18 cellular contexts compared by ENCODE assay signal in genomic region chr3:14135581-14135980, GRCh38. TPM values are rescaled to one million over a fixed set of nuclear protein-coding genes. Genes with fewer than 3 reads are reported as not detected.
A peak's percentile ranks its signal among the peaks of the same experiment; 100 is the strongest.
DNase-seq lines count a peak whose midpoint lies in the region; ATAC-seq, FAIRE-seq and TF ChIP-seq lines count a peak whose summit lies in the region.
"Had no signal": no experiment of that assay in that cellular context is flagged by ENCODE, and none has a peak within 500 bp of the region (broad histone marks: within the 10 kb centered on the region; RNA-seq: fewer than 3 reads in every experiment).

No MANE protein-coding gene starts in this region.

- ATAC-seq in Right ventricle myocardium inferior (no peak), gastrocnemius medialis (no peak), GM19467 (IDR thresholded peaks at IDR 0.05; ENCODE audit: unreplicated experiment) (no peak)

- TF ChIP-seq POLR2A in gastrocnemius medialis (IDR thresholded peaks at IDR 0.05) = no peak

- no peak overlapping the region for H3K4me2 ChIP-seq in astrocyte (ENCODE audit: low read length)
- H3K4me2 ChIP-seq: BLaER1 treated with 17β-estradiol and CSF1 and Interleukin-3, amounts not matched to agents 10 nM and 100 nM had no signal

- H4K20me1 ChIP-seq in astrocyte (ENCODE audit: insufficient read depth, low read length) = peaks cover 21% of the 10 kb centered on the region

- DNase-seq in Right ventricle myocardium inferior (ENCODE audit: missing footprints) = peak; percentile 47
- no peak for DNase-seq in right atrium auricular region (ENCODE audit: low spot score)
- DNase-seq in CD4-positive, alpha-beta memory T cell = no peak
- no peak for DNase-seq in astrocyte (ENCODE audit: low read depth)
- DNase-seq in gastrocnemius medialis = no peak
- DNase-seq in HuH-7.5 (ENCODE audit: low spot score) = no peak
- no peak for DNase-seq in NCI-H748 treated with DMSO at 0.1 percent for 48 hours (lab: John Stamatoyannopoulos, UW)
- DNase-seq: ACHN; CD4-positive, CD25-positive, alpha-beta regulatory T cell; DMS153; DMS79 treated with DMSO at 0.1 percent for 48 hours; EL had no signal

- no peak overlapping the region for H3K4me3 ChIP-seq in right atrium auricular region
- no peak overlapping the region for H3K4me3 ChIP-seq in CD4-positive, alpha-beta memory T cell (ENCODE audit: low read length in 2 of 2)
- H3K4me3 ChIP-seq in astrocyte (ENCODE audit: insufficient read depth, low read depth, low read length) = no peak overlapping the region
- H3K4me3 ChIP-seq in gastrocnemius medialis = no peak overlapping the region
- H3K4me3 ChIP-seq: BLaER1 treated with 17β-estradiol and CSF1 and Interleukin-3, amounts not matched to agents 10 nM and 100 nM; HAP-1 had no signal

- in situ Hi-C loops in gastrocnemius medialis (cut with MboI; ENCODE audit: low sequenced_read_pairs in 4 of 4) = loop anchor here in 1 of 4 donors (25.0 kb wide), 1 partner anchor 927 kb away; the partner anchor contains the start of gene MRPS25

- H3K4me1 ChIP-seq in right atrium auricular region (peaks cover 0 to 27% of the 10 kb centered on the region in 2 donors), astrocyte (ENCODE audit: insufficient read depth, low read length) (no peaks in the 10 kb centered on the region), gastrocnemius medialis (peaks cover 19 to 31% of the 10 kb centered on the region in 2 donors)
- peaks cover 10% of the 10 kb centered on the region for H3K4me1 ChIP-seq in CD4-positive, alpha-beta memory T cell (ENCODE audit: insufficient read depth, low read length)
- H3K4me1 ChIP-seq: HAP-1 had no signal

- H3K36me3 Mint-ChIP-seq in CD4-positive, alpha-beta memory T cell = peaks cover 44 to 82% of the 10 kb centered on the region in 2 donors
- H3K36me3 Mint-ChIP-seq in astrocyte (ENCODE audit: low read depth, unreplicated experiment) = peaks cover 47% of the 10 kb centered on the region

- no peak for FAIRE-seq in astrocyte (lab: Jason Lieb, UNC)
- FAIRE-seq: G401.6, GM12891, H1 had no signal

- no peak overlapping the region for H3K9ac ChIP-seq in astrocyte (ENCODE audit: low read length)
- H3K9ac ChIP-seq: BLaER1 treated with 17β-estradiol and CSF1 and Interleukin-3, amounts not matched to agents 10 nM and 100 nM had no signal

- H3K9me3 Mint-ChIP-seq in CD4-positive, alpha-beta memory T cell = no peaks in the 10 kb centered on the region
- H3K9me3 Mint-ChIP-seq in astrocyte (ENCODE audit: unreplicated experiment) = no peaks in the 10 kb centered on the region
- H3K9me3 Mint-ChIP-seq: CD4-positive, CD25-positive, alpha-beta regulatory T cell had no signal

- H3K27ac Mint-ChIP-seq in CD4-positive, alpha-beta memory T cell = peak overlapping the region in 6 of 7 donors; percentile 13 to 77 (median 38)
- H3K27ac Mint-ChIP-seq in astrocyte (ENCODE audit: unreplicated experiment) = peak overlapping the region; percentile 31

- peaks cover 3% of the 10 kb centered on the region for H3K79me2 ChIP-seq in astrocyte (ENCODE audit: insufficient read depth, low read length)

- H3K27me3 Mint-ChIP-seq in CD4-positive, alpha-beta memory T cell = no peaks in the 10 kb centered on the region
- H3K27me3 Mint-ChIP-seq in astrocyte (ENCODE audit: low read depth, unreplicated experiment) = no peaks in the 10 kb centered on the region
- H3K27me3 Mint-ChIP-seq: CD4-positive, CD25-positive, alpha-beta regulatory T cell had no signal

- H3K27me3 ChIP-seq in right atrium auricular region (no peaks in the 10 kb centered on the region), astrocyte (ENCODE audit: insufficient read depth, low read length) (no peaks in the 10 kb centered on the region), gastrocnemius medialis (no peaks in the 10 kb centered on the region)
- H3K27me3 ChIP-seq in CD4-positive, alpha-beta memory T cell (ENCODE audit: insufficient read depth, low read length) = no peaks in the 10 kb centered on the region
- H3K27me3 ChIP-seq: BLaER1 treated with 17β-estradiol and CSF1 and Interleukin-3, amounts not matched to agents 10 nM and 100 nM had no signal

- H3K27ac ChIP-seq in right atrium auricular region = no peak overlapping the region
- no peak overlapping the region for H3K27ac ChIP-seq in CD4-positive, alpha-beta memory T cell (ENCODE audit: low read depth, low read length)
- H3K27ac ChIP-seq in astrocyte (ENCODE audit: low read depth, low read length) = no peak overlapping the region
- H3K27ac ChIP-seq in gastrocnemius medialis = peak overlapping the region; percentile 89 to 97 (median 93)
- H3K27ac ChIP-seq: BLaER1 treated with 17β-estradiol and CSF1 and Interleukin-3, amounts not matched to agents 10 nM and 100 nM had no signal

- H3K9me3 ChIP-seq in right atrium auricular region = no peaks in the 10 kb centered on the region
- H3K9me3 ChIP-seq in CD4-positive, alpha-beta memory T cell (ENCODE audit: control insufficient read depth in 1 of 2, low read length in 2 of 2) = no peaks in the 10 kb centered on the region
- no peaks in the 10 kb centered on the region for H3K9me3 ChIP-seq in astrocyte (ENCODE audit: insufficient read depth, low read depth, low read length)
- no peaks in the 10 kb centered on the region for H3K9me3 ChIP-seq in gastrocnemius medialis
- H3K9me3 ChIP-seq: BLaER1 treated with 17β-estradiol and CSF1 and Interleukin-3, amounts not matched to agents 10 nM and 100 nM; HAP-1 had no signal

- POLR2A ChIA-PET in CD4-positive, alpha-beta memory T cell (lab: Charles Lee; ENCODE audit: partially characterized antibody) = interaction anchor here (1.3 to 14.1 kb wide), 3 partner anchors 11 to 245 kb away, joined by 3 to 342 read pairs (median 18); partner anchors contain the start of genes CHCHD4 and TMEM43

- TF ChIP-seq CTCF in right atrium auricular region (IDR thresholded peaks at IDR 0.05) (no peak), astrocyte (IDR thresholded peaks at IDR 0.05; ENCODE audit: insufficient read depth, low read depth, low read length) (no peak), gastrocnemius medialis (IDR thresholded peaks at IDR 0.05 in 4 of 5, conservative IDR thresholded peaks at IDR 0.05 in 1 of 5) (no peak)

- H3K4me1 Mint-ChIP-seq in CD4-positive, alpha-beta memory T cell = peaks cover 9 to 22% (median 16%) of the 10 kb centered on the region in 4 donors
- peaks cover 2% of the 10 kb centered on the region for H3K4me1 Mint-ChIP-seq in astrocyte (ENCODE audit: low read depth, unreplicated experiment)

- intact Hi-C loops in Right ventricle myocardium inferior (cut with DNase I) (no loop called here), gastrocnemius medialis (cut with DNase I; ENCODE audit: low total_unique reads) (no loop called here)
- intact Hi-C loops in CD4-positive, alpha-beta memory T cell (cut with micrococcal nuclease) = no loop called here

- CTCF ChIA-PET in CD4-positive, alpha-beta memory T cell (lab: Charles Lee; ENCODE audit: partially characterized antibody) = interaction anchor here (0.9 to 1.4 kb wide), 2 partner anchors 10 to 68 kb away, joined by 3 to 4 read pairs; partner anchors contain the start of genes CHCHD4 and TMEM43

- no peak overlapping the region for H3K4me3 Mint-ChIP-seq in CD4-positive, alpha-beta memory T cell
- H3K4me3 Mint-ChIP-seq in astrocyte (ENCODE audit: unreplicated experiment) = no peak overlapping the region
- H3K4me3 Mint-ChIP-seq: CD4-positive, CD25-positive, alpha-beta regulatory T cell had no signal

- H2AFZ ChIP-seq in astrocyte (ENCODE audit: low read depth, low read length) = no peak overlapping the region

- peaks cover 94% of the 10 kb centered on the region for H3K36me3 ChIP-seq in right atrium auricular region
- peaks cover 62% of the 10 kb centered on the region for H3K36me3 ChIP-seq in CD4-positive, alpha-beta memory T cell (ENCODE audit: insufficient read depth, low read length)
- H3K36me3 ChIP-seq in astrocyte (ENCODE audit: insufficient read depth, low read length) = peaks cover 47% of the 10 kb centered on the region
- peaks cover 0 to 91% of the 10 kb centered on the region in 2 donors for H3K36me3 ChIP-seq in gastrocnemius medialis

RNA-seq across cellular contexts. Expression of gene TMEM43, which starts 10.7 kb away (rescaled TPM):
- total RNA-seq in Right ventricle myocardium inferior (40.0 TPM), right atrium auricular region (100 to 1,000 TPM in 1 of 2 donors, 10 to 100 TPM in 1; 91.8 to 142 TPM), astrocyte (76.7 and 79.2 TPM in 2 replicates), gastrocnemius medialis (100 to 1,000 TPM in 1 of 4 donors, 10 to 100 TPM in 3; 68.2 to 128 (median 78.6) TPM)
- 10 to 100 TPM; 69.3 to 69.7 TPM for total RNA-seq in CD4-positive, alpha-beta memory T cell
- 100 to 1,000 TPM in 1 of 2 donors, 10 to 100 TPM in 1; 83.8 to 143 TPM for polyA plus RNA-seq in CD4-positive, alpha-beta memory T cell

RNA-seq across cellular contexts. Expression of gene CHCHD4, which starts 10.9 kb away (rescaled TPM):
- 31.4 TPM for total RNA-seq in Right ventricle myocardium inferior
- 10 to 100 TPM; 24.3 to 32.3 TPM for total RNA-seq in right atrium auricular region
- 1 to 10 TPM; 7.5 to 9.3 TPM for total RNA-seq in CD4-positive, alpha-beta memory T cell
- 10 to 100 TPM; 17.4 to 17.5 TPM for polyA plus RNA-seq in CD4-positive, alpha-beta memory T cell
- 10.3 TPM in 2 replicates for total RNA-seq in astrocyte
- 10 to 100 TPM; 16.2 to 49.4 (median 22.8) TPM for total RNA-seq in gastrocnemius medialis

RNA-seq across cellular contexts. Expression of gene XPC, which starts 42.8 kb away (rescaled TPM):
- 7.7 TPM for total RNA-seq in Right ventricle myocardium inferior
- 10 to 100 TPM; 15.7 to 18.3 TPM for total RNA-seq in right atrium auricular region
- 100 to 1,000 TPM; 104 to 108 TPM for total RNA-seq in CD4-positive, alpha-beta memory T cell
- 10 to 100 TPM; 32.9 to 57.5 TPM for polyA plus RNA-seq in CD4-positive, alpha-beta memory T cell
- 28.2 and 33.6 TPM in 2 replicates for total RNA-seq in astrocyte
- total RNA-seq in gastrocnemius medialis = 10 to 100 TPM; 22.0 to 30.6 (median 27.0) TPM

RNA-seq across cellular contexts. Expression of gene LSM3, which starts 43.0 kb away (rescaled TPM):
- total RNA-seq in Right ventricle myocardium inferior (17.2 TPM), right atrium auricular region (10 to 100 TPM; 15.0 to 15.4 TPM), astrocyte (8.4 and 9.5 TPM in 2 replicates), gastrocnemius medialis (10 to 100 TPM; 11.6 to 16.8 (median 14.2) TPM)
- 1 to 10 TPM; 7.2 to 8.2 TPM for total RNA-seq in CD4-positive, alpha-beta memory T cell
- 10 to 100 TPM; 22.1 to 30.7 TPM for polyA plus RNA-seq in CD4-positive, alpha-beta memory T cell

Comparison
In these comparisons a context has a peak if more than half of its experiments do, and no peak if none do; other contexts are left out.
1. H3K27ac ChIP-seq: peak in gastrocnemius medialis (4 of 4); none in right atrium auricular region (0 of 2), CD4-positive, alpha-beta memory T cell (single experiment) and astrocyte (single experiment).